In genomic region chr4:22474636-22475310, GRCh38 we compare ENCODE assay signal across 1 cellular context.
TF ChIP-seq lines count a peak whose summit lies in the region.

No MANE protein-coding gene starts in this region.

TF ChIP-seq in HepG2, 621 proteins besides CTCF, POLR2A, EP300 and RAD21 (continued from another document and continues in another):
- TF ChIP-seq THAP9 (CRISPR knock-in tag; IDR thresholded peaks at IDR 0.05; ENCODE audit: borderline replicate concordance) (no peak), ZNF597 (CRISPR knock-in tag; IDR thresholded peaks at IDR 0.05) (no peak), SNAPC5 (CRISPR knock-in tag; IDR thresholded peaks at IDR 0.05; ENCODE audit: borderline replicate concordance) (no peak), ZMYM3 (CRISPR knock-in tag; IDR thresholded peaks at IDR 0.05) (no peak), ZNF142 (CRISPR knock-in tag; IDR thresholded peaks at IDR 0.05) (no peak), ZNF615 (CRISPR knock-in tag; IDR thresholded peaks at IDR 0.05; ENCODE audit: borderline replicate concordance) (no peak), ZNF331 (CRISPR knock-in tag; IDR thresholded peaks at IDR 0.05) (peak; percentile 20; the same call in 1 of the 2 replicates), PRDM4 (CRISPR knock-in tag; IDR thresholded peaks at IDR 0.05; ENCODE audit: borderline replicate concordance) (no peak), GPBP1L1 (CRISPR knock-in tag; IDR thresholded peaks at IDR 0.05) (no peak), NRL (CRISPR knock-in tag; IDR thresholded peaks at IDR 0.05; ENCODE audit: borderline replicate concordance) (no peak), KLF15 (CRISPR knock-in tag; IDR thresholded peaks at IDR 0.05; ENCODE audit: borderline replicate concordance) (no peak), ATM (IDR thresholded peaks at IDR 0.05; ENCODE audit: borderline replicate concordance) (no peak), ZNF260 (CRISPR knock-in tag; IDR thresholded peaks at IDR 0.05; ENCODE audit: borderline replicate concordance, low read depth) (no peak), ZNF879 (CRISPR knock-in tag; IDR thresholded peaks at IDR 0.05) (no peak), MAFK (conservative IDR thresholded peaks at IDR 0.05 in 1 of 2, IDR thresholded peaks at IDR 0.05 in 1 of 2; ENCODE audit: low read length in 2 of 2) (no peak), SP1 (IDR thresholded peaks at IDR 0.05) (no peak), SP1 (CRISPR knock-in tag; IDR thresholded peaks at IDR 0.05) (no peak), CBX2 (IDR thresholded peaks at IDR 0.05; ENCODE audit: low read depth, low read length) (no peak), CBX2 (CRISPR knock-in tag; IDR thresholded peaks at IDR 0.05; ENCODE audit: low read depth) (no peak), KDM3A (CRISPR knock-in tag; IDR thresholded peaks at IDR 0.05; ENCODE audit: low read depth) (no peak), MEIS1 (CRISPR knock-in tag; IDR thresholded peaks at IDR 0.05; ENCODE audit: borderline replicate concordance) (no peak), ZNF382 (CRISPR knock-in tag; IDR thresholded peaks at IDR 0.05; ENCODE audit: borderline replicate concordance) (no peak), SKI (IDR thresholded peaks at IDR 0.05; ENCODE audit: partially characterized antibody) (no peak), ERF (CRISPR knock-in tag; IDR thresholded peaks at IDR 0.05) (0 out of 2 replicates have a peak, but pooled peaks have one; percentile 36), POLR2AphosphoS2 (IDR thresholded peaks at IDR 0.05; ENCODE audit: low read depth, low read length) (no peak), ZNF496 (CRISPR knock-in tag; IDR thresholded peaks at IDR 0.05; ENCODE audit: insufficient replicate concordance) (no peak), TRIM22 (IDR thresholded peaks at IDR 0.05) (no peak), ZNF740 (CRISPR knock-in tag; IDR thresholded peaks at IDR 0.05) (no peak), SP140L (CRISPR knock-in tag; IDR thresholded peaks at IDR 0.05; ENCODE audit: borderline replicate concordance) (no peak), ZNF18 (CRISPR knock-in tag; IDR thresholded peaks at IDR 0.05; ENCODE audit: insufficient replicate concordance) (no peak), BORCS8-MEF2B (CRISPR knock-in tag; IDR thresholded peaks at IDR 0.05) (no peak), ZNF720 (CRISPR knock-in tag; IDR thresholded peaks at IDR 0.05) (no peak), NFE2L1 (CRISPR knock-in tag; IDR thresholded peaks at IDR 0.05; ENCODE audit: borderline replicate concordance) (no peak), ZNF749 (CRISPR knock-in tag; IDR thresholded peaks at IDR 0.05; ENCODE audit: borderline replicate concordance) (no peak), ELK4 (CRISPR knock-in tag; IDR thresholded peaks at IDR 0.05; ENCODE audit: borderline replicate concordance) (no peak), JUNB (CRISPR knock-in tag; IDR thresholded peaks at IDR 0.05; ENCODE audit: borderline replicate concordance) (no peak), CCAR2 (optimal IDR thresholded peaks at IDR 0.05; ENCODE audit: low read depth, low read length) (no peak), ZNF878 (CRISPR knock-in tag; IDR thresholded peaks at IDR 0.05) (no peak), MYC (CRISPR knock-in tag; IDR thresholded peaks at IDR 0.05; ENCODE audit: borderline replicate concordance) (no peak), ZNF776 (CRISPR knock-in tag; IDR thresholded peaks at IDR 0.05) (no peak), HDAC6 (IDR thresholded peaks at IDR 0.05; ENCODE audit: low read depth, low read length) (no peak), MEIS2 (CRISPR knock-in tag; IDR thresholded peaks at IDR 0.05) (no peak), PREB (CRISPR knock-in tag; IDR thresholded peaks at IDR 0.05) (no peak), PAWR (CRISPR knock-in tag; IDR thresholded peaks at IDR 0.05; ENCODE audit: borderline replicate concordance) (no peak), PRMT3 (CRISPR knock-in tag; IDR thresholded peaks at IDR 0.05; ENCODE audit: borderline replicate concordance, low read depth) (no peak)
